In genomic region chr9:137255448-137256114, GRCh38 we compare ENCODE assay signal across 9 cellular contexts. TPM values are rescaled to one million over a fixed set of nuclear protein-coding genes. Genes with fewer than 3 reads are reported as not detected.
DNase-seq lines count a peak whose midpoint lies in the region; ATAC-seq and TF ChIP-seq lines count a peak whose summit lies in the region.
"Had no signal": no experiment of that assay in that cellular context is flagged by ENCODE, and none has a peak within 500 bp of the region (broad histone marks: within the 10 kb centered on the region; RNA-seq: fewer than 3 reads in every experiment).

No MANE protein-coding gene starts in this region.

- TF ChIP-seq POLR2A in sigmoid colon (IDR thresholded peaks at IDR 0.05): no peak

- DNase-seq in stimulated activated CD4-positive, alpha-beta T cell treated with anti-CD3 and anti-CD28 coated beads, Interleukin-15, amount 100 ng/mL, for 24 hours: peak; percentile 55
- DNase-seq in stimulated activated CD4-positive, alpha-beta T cell treated with anti-CD3 and anti-CD28 coated beads, Interleukin-4, amount 100 ng/mL, for 1 hour: no peak
- DNase-seq in HK-2 (ENCODE audit: unreplicated experiment) (peak; percentile 71), right cardiac atrium (no peak), sigmoid colon (no peak), COR-L47 (lab: John Stamatoyannopoulos, UW) (no peak)
- DNase-seq in activated CD8-positive, alpha-beta T cell treated with anti-CD3 and anti-CD28 coated beads, Interleukin-2, amount 10 ng/mL, durations not matched to agents 7 days and 5 days: no peak

- H3K27me3 ChIP-seq in right cardiac atrium (ENCODE audit: control insufficient read depth, insufficient read depth) (no peaks in the 10 kb centered on the region), sigmoid colon (peaks cover 0 to 10% (median 6%) of the 10 kb centered on the region in 3 donors)

- H3K4me3 Mint-ChIP-seq in activated CD8-positive, alpha-beta T cell treated with anti-CD3 and anti-CD28 coated beads, Interleukin-2, amount 10 ng/mL, durations not matched to agents 7 days and 5 days: peak overlapping the region; percentile 91

- H3K27me3 Mint-ChIP-seq in activated CD8-positive, alpha-beta T cell treated with anti-CD3 and anti-CD28 coated beads, Interleukin-2, amount 10 ng/mL, durations not matched to agents 7 days and 5 days (ENCODE audit: low read depth): no peaks in the 10 kb centered on the region

- H3K36me3 Mint-ChIP-seq in activated CD8-positive, alpha-beta T cell treated with anti-CD3 and anti-CD28 coated beads, Interleukin-2, amount 10 ng/mL, durations not matched to agents 7 days and 5 days (ENCODE audit: low read depth): peaks cover 17% of the 10 kb centered on the region

- H3K9me3 Mint-ChIP-seq in activated CD8-positive, alpha-beta T cell treated with anti-CD3 and anti-CD28 coated beads, Interleukin-2, amount 10 ng/mL, durations not matched to agents 7 days and 5 days (ENCODE audit: insufficient read depth): no peaks in the 10 kb centered on the region

- H3K4me3 ChIP-seq in right cardiac atrium (ENCODE audit: low read length): peak overlapping the region; percentile 90
- peak overlapping the region; percentile 81 to 95 (median 84) for H3K4me3 ChIP-seq in sigmoid colon

- POLR2A ChIA-PET in activated CD8-positive, alpha-beta T cell treated with anti-CD3 and anti-CD28 coated beads, Interleukin-2, amount 10 ng/mL, durations not matched to agents 7 days and 5 days (lab: Charles Lee): interaction anchor here (0.6 to 5.5 kb wide), 7 partner anchors 11 to 169 kb away, joined by 3 to 87 read pairs (median 4); partner anchors contain the start of genes MAN1B1, TPRN and TUBB4B

- H3K4me1 ChIP-seq in right cardiac atrium (ENCODE audit: control insufficient read depth, insufficient read depth, low read length): peaks cover 4% of the 10 kb centered on the region
- peaks cover 0 to 27% (median 26%) of the 10 kb centered on the region in 4 donors for H3K4me1 ChIP-seq in sigmoid colon

- CTCF ChIA-PET in activated CD8-positive, alpha-beta T cell treated with anti-CD3 and anti-CD28 coated beads, Interleukin-2, amount 10 ng/mL, durations not matched to agents 7 days and 5 days (lab: Charles Lee): interaction anchor here (1.0 to 4.4 kb wide), 5 partner anchors 10 to 27 kb away, joined by 3 to 32 read pairs (median 5); partner anchors contain the start of gene TUBB4B

- peaks cover 20% of the 10 kb centered on the region for H3K4me1 Mint-ChIP-seq in activated CD8-positive, alpha-beta T cell treated with anti-CD3 and anti-CD28 coated beads, Interleukin-2, amount 10 ng/mL, durations not matched to agents 7 days and 5 days (ENCODE audit: low read depth)

- H3K27ac Mint-ChIP-seq in activated CD8-positive, alpha-beta T cell treated with anti-CD3 and anti-CD28 coated beads, Interleukin-2, amount 10 ng/mL, durations not matched to agents 7 days and 5 days: peak overlapping the region; percentile 87

- no peak for TF ChIP-seq CTCF in sigmoid colon (IDR thresholded peaks at IDR 0.05)

- H3K27ac ChIP-seq in right cardiac atrium (ENCODE audit: low read length): peak overlapping the region; percentile 10
- H3K27ac ChIP-seq in sigmoid colon: peak overlapping the region; percentile 83 to 88 (median 86)

- H3K9me3 ChIP-seq in right cardiac atrium (ENCODE audit: control insufficient read depth, low read length) (no peaks in the 10 kb centered on the region), sigmoid colon (no peaks in the 10 kb centered on the region)

- TF ChIP-seq EP300 in sigmoid colon (IDR thresholded peaks at IDR 0.05): no peak

- peaks cover 0 to 31% (median 12%) of the 10 kb centered on the region in 4 donors for H3K36me3 ChIP-seq in sigmoid colon

- ATAC-seq in activated CD8-positive, alpha-beta T cell treated with anti-CD3 and anti-CD28 coated beads, Interleukin-2, amount 10 ng/mL, durations not matched to agents 7 days and 5 days: no peak
- ATAC-seq in right cardiac atrium (peak; percentile 17 to 36), HG02759 (IDR thresholded peaks at IDR 0.05; ENCODE audit: unreplicated experiment) (no peak)

- WGBS in right cardiac atrium: 2% methylated on average over 51 of the region's 51 CpGs
- 1 to 3% methylated on average over 51 of the region's 51 CpGs for WGBS in sigmoid colon, 2 donors

- intact Hi-C loops in right cardiac atrium (cut with DNase I): no loop called here
- intact Hi-C loops in sigmoid colon (cut with DNase I): loop anchor here (2.0 kb wide), 1 partner anchor 15 kb away; the partner anchor contains the start of gene TUBB4B

RNA-seq across cellular contexts. Expression of gene NELFB, which starts 0.5 kb away (rescaled TPM):
- 10 to 100 TPM; 68.6 to 68.8 TPM for total RNA-seq in activated CD8-positive, alpha-beta T cell treated with anti-CD3 and anti-CD28 coated beads, Interleukin-2, amount 10 ng/mL, durations not matched to agents 7 days and 5 days
- 10 to 100 TPM; 34.8 to 38.6 (median 37.1) TPM for total RNA-seq in right cardiac atrium
- 33.8 TPM for polyA plus RNA-seq in right cardiac atrium
- 10 to 100 TPM; 24.7 to 36.5 (median 33.2) TPM for total RNA-seq in sigmoid colon
- 10 to 100 TPM; 41.6 to 70.5 (median 45.0) TPM for polyA plus RNA-seq in sigmoid colon

RNA-seq across cellular contexts. Expression of gene STPG3, which starts 4.5 kb away (rescaled TPM):
- total RNA-seq in activated CD8-positive, alpha-beta T cell treated with anti-CD3 and anti-CD28 coated beads, Interleukin-2, amount 10 ng/mL, durations not matched to agents 7 days and 5 days: not detected
- total RNA-seq in right cardiac atrium (under 1 TPM in 3 of 4 donors, not detected in 1; 0.31 to 0.46 (median 0.32) TPM), sigmoid colon (not detected)
- polyA plus RNA-seq in right cardiac atrium (0.23 TPM), sigmoid colon (not detected)
- total RNA-seq: pulmonary artery endothelial cell had no signal

RNA-seq across cellular contexts. Expression of gene TUBB4B, which starts 14.5 kb away (rescaled TPM):
- 100 to 1,000 TPM; 417 to 432 TPM for total RNA-seq in activated CD8-positive, alpha-beta T cell treated with anti-CD3 and anti-CD28 coated beads, Interleukin-2, amount 10 ng/mL, durations not matched to agents 7 days and 5 days
- total RNA-seq in right cardiac atrium (100 to 1,000 TPM; 203 to 461 (median 332) TPM), sigmoid colon (100 to 1,000 TPM; 141 to 196 (median 164) TPM)
- polyA plus RNA-seq in right cardiac atrium (591 TPM), sigmoid colon (100 to 1,000 TPM; 292 to 505 (median 444) TPM)

RNA-seq across cellular contexts. Expression of gene TOR4A, which starts 21.9 kb away (rescaled TPM):
- total RNA-seq in activated CD8-positive, alpha-beta T cell treated with anti-CD3 and anti-CD28 coated beads, Interleukin-2, amount 10 ng/mL, durations not matched to agents 7 days and 5 days: 1 to 10 TPM; 6.6 to 7.0 TPM
- total RNA-seq in right cardiac atrium (10 to 100 TPM; 10.9 to 17.2 (median 13.1) TPM), sigmoid colon (1 to 10 TPM; 3.8 to 4.3 (median 3.9) TPM)
- polyA plus RNA-seq in right cardiac atrium (6.2 TPM), sigmoid colon (10 to 100 TPM in 1 of 3 donors, 1 to 10 TPM in 2; 5.1 to 33.0 (median 6.6) TPM)

RNA-seq across cellular contexts. Expression of gene SLC34A3, which starts 24.9 kb away (rescaled TPM):
- not detected for total RNA-seq in activated CD8-positive, alpha-beta T cell treated with anti-CD3 and anti-CD28 coated beads, Interleukin-2, amount 10 ng/mL, durations not matched to agents 7 days and 5 days
- not detected for total RNA-seq in right cardiac atrium
- polyA plus RNA-seq in right cardiac atrium: not detected
- not detected for total RNA-seq in sigmoid colon
- polyA plus RNA-seq in sigmoid colon: not detected
- total RNA-seq: pulmonary artery endothelial cell had no signal

Comparison
In these comparisons a context has a peak if more than half of its experiments do, and no peak if none do; other contexts are left out.
1. DNase-seq: peak in stimulated activated CD4-positive, alpha-beta T cell treated with anti-CD3 and anti-CD28 coated beads, Interleukin-15, amount 100 ng/mL, for 24 hours (single experiment) and HK-2 (single experiment); none in stimulated activated CD4-positive, alpha-beta T cell treated with anti-CD3 and anti-CD28 coated beads, Interleukin-4, amount 100 ng/mL, for 1 hour (single experiment), activated CD8-positive, alpha-beta T cell treated with anti-CD3 and anti-CD28 coated beads, Interleukin-2, amount 10 ng/mL, durations not matched to agents 7 days and 5 days (single experiment), right cardiac atrium (0 of 3), sigmoid colon (single experiment) and COR-L47 (single experiment).
2. ATAC-seq: peak in right cardiac atrium (2 of 2); none in activated CD8-positive, alpha-beta T cell treated with anti-CD3 and anti-CD28 coated beads, Interleukin-2, amount 10 ng/mL, durations not matched to agents 7 days and 5 days (single experiment) and HG02759 (single experiment).